13 cellular contexts compared by ENCODE assay signal in the genomic region with DNA sequence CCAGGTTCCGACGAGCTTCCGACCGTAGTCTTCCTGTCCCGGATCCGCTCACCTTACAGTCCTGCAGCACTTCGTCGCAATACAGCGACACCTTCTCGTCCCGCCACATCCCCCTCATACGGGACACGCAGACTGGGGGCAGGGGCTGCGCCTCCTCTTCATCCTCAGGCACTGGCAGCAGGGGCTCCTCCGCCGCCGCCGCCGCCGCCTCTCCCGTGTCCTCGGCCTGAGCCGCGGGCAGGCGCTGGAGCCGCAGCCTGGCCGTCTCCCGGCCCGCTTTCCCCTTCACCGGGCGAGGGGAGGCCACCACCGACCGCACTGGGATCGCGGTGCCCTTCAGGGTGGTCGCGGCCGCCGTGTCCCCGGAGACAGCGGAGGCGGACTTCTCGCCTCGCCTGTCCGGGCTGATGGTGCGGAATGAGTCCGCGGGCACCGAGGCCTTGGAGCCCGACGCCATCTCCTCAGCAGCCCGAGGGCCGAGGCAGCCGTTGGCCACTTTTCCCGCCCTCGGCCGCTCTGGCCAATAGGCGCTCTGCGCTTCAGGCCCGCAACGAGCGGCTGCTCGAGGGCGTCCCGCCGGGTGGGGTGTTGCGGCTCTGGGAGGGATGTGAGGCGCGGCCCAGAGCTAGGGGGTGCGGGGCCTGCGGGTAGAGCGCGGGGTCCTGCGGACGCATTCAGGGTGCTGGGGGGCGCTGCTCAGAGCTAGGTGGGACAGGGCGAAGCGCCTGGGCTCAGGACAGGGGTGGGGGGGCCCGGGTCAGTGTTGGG. TPM values are rescaled to one million over a fixed set of nuclear protein-coding genes. Genes with fewer than 3 reads are reported as not detected.
DNase-seq lines count a peak whose midpoint lies in the region; ATAC-seq, FAIRE-seq and TF ChIP-seq lines count a peak whose summit lies in the region.
"Had no signal": no experiment of that assay in that cellular context is flagged by ENCODE, and none has a peak within 500 bp of the region (broad histone marks: within the 10 kb centered on the region; RNA-seq: fewer than 3 reads in every experiment).

A gene (minus strand): TSS at position 490 of the 768 bp plus-strand sequence. CDS start 33 bp downstream, at position 457.

- H3K4me3 ChIP-seq in tibial artery = peak within 1 kb of the TSS; percentile 30 to 51

- H3K4me1 Mint-ChIP-seq in activated naive CD4-positive, alpha-beta T cell treated with anti-CD3 and anti-CD28 coated beads, Interleukin-2, amount 50 U/mL, for 24 hours = peaks cover 3% of the 10 kb centered on the region
- peaks cover 3 to 6% (median 4%) of the 10 kb centered on the region in 4 donors for H3K4me1 Mint-ChIP-seq in naive thymus-derived CD8-positive, alpha-beta T cell
- H3K4me1 Mint-ChIP-seq: nephron had no signal

- H3K4me1 ChIP-seq in tibial artery = peaks cover 0 to 9% (median 7%) of the 10 kb centered on the region in 4 donors

- no peak within 1 kb of the TSS for H3K27ac ChIP-seq in tibial artery

- peaks cover 0 to 15% of the 10 kb centered on the region in 2 donors for H3K27me3 ChIP-seq in tibial artery

- ATAC-seq in naive thymus-derived CD8-positive, alpha-beta T cell = peak in 1 of 2 donors; percentile 16

- no peak for DNase-seq in activated naive CD4-positive, alpha-beta T cell (lab: John Stamatoyannopoulos, UW)
- DNase-seq in erythroblast (lab: John Stamatoyannopoulos, UW) (peak; percentile 43 to 54), tibial artery (no peak), cerebellar cortex (ENCODE audit: low spot score) (no peak), GM12891 (ENCODE audit: insufficient read length, low spot score) (no peak), C1 segment of cervical spinal cord (lab: John Stamatoyannopoulos, UW) (no peak)
- no peak for DNase-seq in naive thymus-derived CD8-positive, alpha-beta T cell
- DNase-seq: DMS153, HFFc6 had no signal

- no peak for FAIRE-seq in GM12891 (lab: Jason Lieb, UNC)
- FAIRE-seq: A204.1 had no signal

- no peaks in the 10 kb centered on the region for H3K36me3 ChIP-seq in tibial artery

- peak within 1 kb of the TSS; percentile 19 for H3K4me3 Mint-ChIP-seq in activated naive CD4-positive, alpha-beta T cell treated with anti-CD3 and anti-CD28 coated beads, Interleukin-2, amount 50 U/mL, for 24 hours
- H3K4me3 Mint-ChIP-seq in naive thymus-derived CD8-positive, alpha-beta T cell = peak within 1 kb of the TSS in 8 of 10 donors; percentile 10 to 65 (median 46)
- H3K4me3 Mint-ChIP-seq: HFFc6, nephron had no signal

- peaks cover 19% of the 10 kb centered on the region for H3K27me3 Mint-ChIP-seq in activated naive CD4-positive, alpha-beta T cell treated with anti-CD3 and anti-CD28 coated beads, Interleukin-2, amount 50 U/mL, for 24 hours
- H3K27me3 Mint-ChIP-seq in naive thymus-derived CD8-positive, alpha-beta T cell = peaks cover 22 to 44% (median 37%) of the 10 kb centered on the region in 5 donors

- H3K9me3 Mint-ChIP-seq in activated naive CD4-positive, alpha-beta T cell treated with anti-CD3 and anti-CD28 coated beads, Interleukin-2, amount 50 U/mL, for 24 hours = peaks cover 6% of the 10 kb centered on the region
- H3K9me3 Mint-ChIP-seq in naive thymus-derived CD8-positive, alpha-beta T cell = peaks cover 0 to 4% (median 0%) of the 10 kb centered on the region in 9 donors
- H3K9me3 Mint-ChIP-seq: HFFc6, nephron had no signal

- H3K27ac Mint-ChIP-seq in activated naive CD4-positive, alpha-beta T cell treated with anti-CD3 and anti-CD28 coated beads, Interleukin-2, amount 50 U/mL, for 24 hours = no peak within 1 kb of the TSS
- H3K27ac Mint-ChIP-seq in naive thymus-derived CD8-positive, alpha-beta T cell = peak within 1 kb of the TSS in 1 of 10 donors; percentile 29
- H3K27ac Mint-ChIP-seq: HFFc6, nephron had no signal

- no peaks in the 10 kb centered on the region for H3K9me3 ChIP-seq in tibial artery

- POLR2A ChIA-PET in naive thymus-derived CD8-positive, alpha-beta T cell (lab: Charles Lee) = no interaction called here

- TF ChIP-seq POLR2A in erythroblast (IDR thresholded peaks at IDR 0.05; ENCODE audit: low read length) (no peak), GM12891 (IDR thresholded peaks at IDR 0.05; ENCODE audit: low read depth, low read length) (no peak)

- H3K36me3 Mint-ChIP-seq in activated naive CD4-positive, alpha-beta T cell treated with anti-CD3 and anti-CD28 coated beads, Interleukin-2, amount 50 U/mL, for 24 hours = no peaks in the 10 kb centered on the region
- peaks cover 0 to 4% (median 2%) of the 10 kb centered on the region in 3 donors for H3K36me3 Mint-ChIP-seq in naive thymus-derived CD8-positive, alpha-beta T cell

- intact Hi-C loops in tibial artery (cut with DNase I; ENCODE audit: low total_unique reads) = no loop called here

- no peak for TF ChIP-seq CTCF in tibial artery (IDR thresholded peaks at IDR 0.05)

TF ChIP-seq in GM12891, 5 proteins besides CTCF, POLR2A, EP300 and RAD21:
- TF ChIP-seq SPI1 (IDR thresholded peaks at IDR 0.05; ENCODE audit: low read depth, low read length) (no peak), PAX5 (IDR thresholded peaks at IDR 0.05; ENCODE audit: insufficient read depth, low read length, severe bottlenecking) (no peak), POLR2AphosphoS5 (IDR thresholded peaks at IDR 0.05; ENCODE audit: low read depth, low read length) (no peak), POU2F2 (IDR thresholded peaks at IDR 0.05; ENCODE audit: low read depth, low read length) (no peak), TAF1 (IDR thresholded peaks at IDR 0.05; ENCODE audit: low read depth, low read length) (no peak)
TF ChIP-seq in GM12891: peak in this region for 0.

RNA-seq across cellular contexts. Expression of the gene that starts here (rescaled TPM):
- not detected for total RNA-seq in naive thymus-derived CD8-positive, alpha-beta T cell
- polyA plus RNA-seq in naive thymus-derived CD8-positive, alpha-beta T cell = not detected
- polyA plus RNA-seq in GM12891 (2012; ENCODE audit: low read depth, missing spikeins) = not detected
- total RNA-seq: HFFc6; T-helper 2 cell treated with Interferon-gamma antibody and Interleukin-4, amounts not matched to agents 100 ng/mL and 5 ng/mL, for 36 hours had no signal

Comparison
In these comparisons a context has a peak if more than half of its experiments do, and no peak if none do; other contexts are left out.
1. DNase-seq: peak in erythroblast (2 of 2); none in activated naive CD4-positive, alpha-beta T cell (0 of 4), naive thymus-derived CD8-positive, alpha-beta T cell (0 of 10), tibial artery (0 of 2), cerebellar cortex (single experiment), GM12891 (single experiment) and C1 segment of cervical spinal cord (0 of 14).